10 cellular contexts compared by ENCODE assay signal in the genomic region with DNA sequence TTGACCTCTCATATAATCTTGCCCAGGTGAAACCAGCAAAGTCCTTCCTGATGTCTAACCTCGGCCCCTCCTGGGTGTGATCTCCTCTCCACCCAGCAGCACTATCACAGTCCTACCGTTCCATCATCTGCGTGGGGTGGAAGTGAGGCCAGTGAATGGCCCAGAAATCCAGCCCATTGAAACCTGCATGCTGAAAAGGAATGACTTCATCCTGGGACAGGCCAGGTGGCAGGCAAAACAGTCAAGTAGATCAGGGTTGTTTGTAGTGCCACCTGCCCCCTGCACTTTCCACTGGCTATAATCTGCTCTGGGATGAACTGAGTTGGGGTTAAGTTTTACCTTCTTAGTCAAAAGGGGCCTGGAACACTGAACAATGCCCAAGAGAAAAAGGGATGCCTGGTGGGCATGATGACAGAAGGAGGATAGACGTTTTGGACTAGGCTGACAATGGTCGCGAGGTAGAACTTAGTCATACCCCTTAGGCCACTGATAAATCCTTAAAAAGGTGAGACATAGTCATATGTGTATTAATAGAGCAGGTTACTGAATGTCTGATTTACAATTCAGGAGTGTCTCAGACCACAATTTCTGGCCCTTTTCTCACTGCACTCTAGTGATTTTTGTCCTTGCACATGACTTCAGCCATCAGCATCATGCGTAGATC. TPM values are rescaled to one million over a fixed set of nuclear protein-coding genes. Genes with fewer than 3 reads are reported as not detected.
A peak's percentile ranks its signal among the peaks of the same experiment; 100 is the strongest.
DNase-seq lines count a peak whose midpoint lies in the region; ATAC-seq and TF ChIP-seq lines count a peak whose summit lies in the region.
"Had no signal": no experiment of that assay in that cellular context is flagged by ENCODE, and none has a peak within 500 bp of the region (broad histone marks: within the 10 kb centered on the region; RNA-seq: fewer than 3 reads in every experiment).

No MANE protein-coding gene starts in this region.

- no peak for ATAC-seq in activated CD8-positive, alpha-beta memory T cell treated with anti-CD3 and anti-CD28 coated beads, Interleukin-2, amount 10 ng/mL, durations not matched to agents 7 days and 5 days
- ATAC-seq in SK-N-SH treated with all-trans-retinoic acid at 6 μM for 48 hours (no peak), HG03025 (IDR thresholded peaks at IDR 0.05; ENCODE audit: low FRiP score, unreplicated experiment) (no peak)

- H3K36me3 ChIP-seq in adrenal gland (replicated peaks in 1 of 2): no peaks in the 10 kb centered on the region
- H3K36me3 ChIP-seq in stomach: no peaks in the 10 kb centered on the region
- H3K36me3 ChIP-seq in thyroid gland: no peaks in the 10 kb centered on the region

- WGBS in adrenal gland, 4 donors: 76 to 82% (median 79%) methylated on average over 7 of the region's 7 CpGs
- WGBS in stomach, 5 donors: 81 to 87% (median 85%) methylated on average over 7 of the region's 7 CpGs
- 88 to 89% methylated on average over 7 of the region's 7 CpGs for WGBS in thyroid gland, 2 donors

- TF ChIP-seq POLR2A in adrenal gland (IDR thresholded peaks at IDR 0.05): no peak
- TF ChIP-seq POLR2A in stomach (IDR thresholded peaks at IDR 0.05): no peak
- no peak for TF ChIP-seq POLR2A in thyroid gland (IDR thresholded peaks at IDR 0.05)

- H3K9me3 ChIP-seq in adrenal gland (replicated peaks in 1 of 3) (no peaks in the 10 kb centered on the region), stomach (no peaks in the 10 kb centered on the region), thyroid gland (no peaks in the 10 kb centered on the region)

- H3K4me3 Mint-ChIP-seq in activated CD8-positive, alpha-beta memory T cell treated with anti-CD3 and anti-CD28 coated beads, Interleukin-2, amount 10 ng/mL, durations not matched to agents 7 days and 5 days: peak overlapping the region; percentile 13

- DNase-seq in activated CD8-positive, alpha-beta memory T cell treated with anti-CD3 and anti-CD28 coated beads, Interleukin-2, amount 10 ng/mL, durations not matched to agents 7 days and 5 days: no peak
- no peak for DNase-seq in activated CD8-positive, alpha-beta memory T cell treated with anti-CD3 and anti-CD28 coated beads for 24 hours
- DNase-seq in adrenal gland: peak in 2 of 7 donors; percentile 23 to 34
- DNase-seq in kidney tubule cell (ENCODE audit: low spot score): peak; percentile 43
- no peak for DNase-seq in stomach
- DNase-seq in thyroid gland: no peak
- DNase-seq: NCI-H146 had no signal

- intact Hi-C loops in adrenal gland (cut with DNase I): loop anchor here (10.0 kb wide), 2 partner anchors 134 to 144 kb away; no protein-coding TSS in a partner anchor
- intact Hi-C loops in stomach (cut with DNase I; ENCODE audit: low total_unique reads): loop anchor here (10.0 kb wide), 1 partner anchor 64 kb away; no protein-coding TSS in a partner anchor
- intact Hi-C loops in thyroid gland (cut with DNase I): loop anchor here (5.0 to 10.0 kb wide), 2 partner anchors 67 to 144 kb away; no protein-coding TSS in a partner anchor

- CTCF ChIA-PET in activated CD8-positive, alpha-beta memory T cell treated with anti-CD3 and anti-CD28 coated beads, Interleukin-2, amount 10 ng/mL, durations not matched to agents 7 days and 5 days (lab: Charles Lee): interaction anchor here (0.9 to 7.6 kb wide), 7 partner anchors 8 to 464 kb away, joined by 3 to 88 read pairs (median 4); partner anchors contain the start of genes HSP90AB1 and SLC29A1

- H3K9me3 Mint-ChIP-seq in activated CD8-positive, alpha-beta memory T cell treated with anti-CD3 and anti-CD28 coated beads, Interleukin-2, amount 10 ng/mL, durations not matched to agents 7 days and 5 days (ENCODE audit: low read depth): no peaks in the 10 kb centered on the region

- no peak for TF ChIP-seq CTCF in adrenal gland (IDR thresholded peaks at IDR 0.05)
- TF ChIP-seq CTCF in stomach (IDR thresholded peaks at IDR 0.05): no peak
- no peak for TF ChIP-seq CTCF in thyroid gland (IDR thresholded peaks at IDR 0.05)

- H3K27me3 Mint-ChIP-seq in activated CD8-positive, alpha-beta memory T cell treated with anti-CD3 and anti-CD28 coated beads, Interleukin-2, amount 10 ng/mL, durations not matched to agents 7 days and 5 days: no peaks in the 10 kb centered on the region

- no peaks in the 10 kb centered on the region for H3K27me3 ChIP-seq in adrenal gland
- no peaks in the 10 kb centered on the region for H3K27me3 ChIP-seq in stomach
- no peaks in the 10 kb centered on the region for H3K27me3 ChIP-seq in thyroid gland

- TF ChIP-seq EP300 in stomach (IDR thresholded peaks at IDR 0.05): no peak

- H3K4me1 ChIP-seq in adrenal gland (replicated peaks in 1 of 2) (peaks cover 19 to 23% of the 10 kb centered on the region in 2 donors), stomach (peaks cover 35 to 49% (median 41%) of the 10 kb centered on the region in 4 donors), thyroid gland (peaks cover 23 to 25% of the 10 kb centered on the region in 2 donors)

- H3K36me3 Mint-ChIP-seq in activated CD8-positive, alpha-beta memory T cell treated with anti-CD3 and anti-CD28 coated beads, Interleukin-2, amount 10 ng/mL, durations not matched to agents 7 days and 5 days: no peaks in the 10 kb centered on the region

- H3K4me1 Mint-ChIP-seq in activated CD8-positive, alpha-beta memory T cell treated with anti-CD3 and anti-CD28 coated beads, Interleukin-2, amount 10 ng/mL, durations not matched to agents 7 days and 5 days: peaks cover 21% of the 10 kb centered on the region

- no peak overlapping the region for H3K4me3 ChIP-seq in adrenal gland
- H3K4me3 ChIP-seq in stomach: no peak overlapping the region
- H3K4me3 ChIP-seq in thyroid gland (replicated peaks in 1 of 3): no peak overlapping the region

- peak overlapping the region; percentile 93 to 98 (median 97) for H3K27ac ChIP-seq in adrenal gland
- H3K27ac ChIP-seq in stomach: peak overlapping the region in 4 of 5 donors; percentile 96 to 99 (median 97)
- H3K27ac ChIP-seq in thyroid gland: no peak overlapping the region

- H3K27ac Mint-ChIP-seq in activated CD8-positive, alpha-beta memory T cell treated with anti-CD3 and anti-CD28 coated beads, Interleukin-2, amount 10 ng/mL, durations not matched to agents 7 days and 5 days: no peak overlapping the region

TF ChIP-seq in SK-N-SH treated with all-trans-retinoic acid at 6 μM for 48 hours, 23 proteins besides CTCF, POLR2A, EP300 and RAD21 (continues in another document):
- TF ChIP-seq PPARA (CRISPR knock-in tag; IDR thresholded peaks at IDR 0.05; ENCODE audit: borderline replicate concordance) (no peak), TCF4 (CRISPR knock-in tag; IDR thresholded peaks at IDR 0.05; ENCODE audit: borderline replicate concordance) (no peak), ZNF8 (CRISPR knock-in tag; IDR thresholded peaks at IDR 0.05) (no peak), ISL1 (CRISPR knock-in tag; IDR thresholded peaks at IDR 0.05) (no peak), ZNF565 (CRISPR knock-in tag; conservative IDR thresholded peaks at IDR 0.05; ENCODE audit: low read depth) (no peak), OSR1 (CRISPR knock-in tag; IDR thresholded peaks at IDR 0.05) (no peak), ARNTL (CRISPR knock-in tag; IDR thresholded peaks at IDR 0.05; ENCODE audit: borderline replicate concordance, low read depth) (no peak), ZC3H10 (CRISPR knock-in tag; IDR thresholded peaks at IDR 0.05) (no peak), ZFP3 (CRISPR knock-in tag; IDR thresholded peaks at IDR 0.05) (no peak), CSDC2 (CRISPR knock-in tag; IDR thresholded peaks at IDR 0.05) (no peak), RARB (CRISPR knock-in tag; IDR thresholded peaks at IDR 0.05) (no peak), ZNF70 (CRISPR knock-in tag; IDR thresholded peaks at IDR 0.05) (no peak)

RNA-seq across cellular contexts. Expression of gene HSP90AB1, which starts 8.1 kb away (rescaled TPM):
- total RNA-seq in activated CD8-positive, alpha-beta memory T cell treated with anti-CD3 and anti-CD28 coated beads, Interleukin-2, amount 10 ng/mL, durations not matched to agents 7 days and 5 days: 1,000 to 10,000 TPM in 1 of 2 experiments, 100 to 1,000 TPM in 1; 734 to 1,112 TPM
- total RNA-seq in adrenal gland: 1,000 to 10,000 TPM in 3 of 8 donors, 100 to 1,000 TPM in 5; 692 to 1,293 (median 857) TPM
- 1,000 to 10,000 TPM in 1 of 3 donors, 100 to 1,000 TPM in 2; 275 to 2,249 (median 420) TPM for polyA plus RNA-seq in adrenal gland
- total RNA-seq in stomach: 100 to 1,000 TPM; 168 to 414 (median 370) TPM
- 100 to 1,000 TPM; 267 to 549 (median 348) TPM for polyA plus RNA-seq in stomach
- 100 to 1,000 TPM; 556 to 669 (median 586) TPM for total RNA-seq in thyroid gland

RNA-seq across cellular contexts. Expression of gene SLC29A1, which starts 15.4 kb away (rescaled TPM):
- 10 to 100 TPM; 39.8 to 49.9 TPM for total RNA-seq in activated CD8-positive, alpha-beta memory T cell treated with anti-CD3 and anti-CD28 coated beads, Interleukin-2, amount 10 ng/mL, durations not matched to agents 7 days and 5 days
- total RNA-seq in adrenal gland: 100 to 1,000 TPM; 104 to 356 (median 186) TPM
- 100 to 1,000 TPM in 2 of 3 donors, 10 to 100 TPM in 1; 51.9 to 113 (median 108) TPM for polyA plus RNA-seq in adrenal gland
- 100 to 1,000 TPM in 2 of 5 donors, 10 to 100 TPM in 3; 26.4 to 217 (median 77.4) TPM for total RNA-seq in stomach
- polyA plus RNA-seq in stomach: 10 to 100 TPM; 22.6 to 33.5 (median 29.0) TPM
- 10 to 100 TPM; 39.7 to 83.3 (median 55.8) TPM for total RNA-seq in thyroid gland

RNA-seq across cellular contexts. Expression of gene SLC35B2, which starts 18.5 kb away (rescaled TPM):
- 10 to 100 TPM; 28.0 to 39.6 TPM for total RNA-seq in activated CD8-positive, alpha-beta memory T cell treated with anti-CD3 and anti-CD28 coated beads, Interleukin-2, amount 10 ng/mL, durations not matched to agents 7 days and 5 days
- 10 to 100 TPM; 48.5 to 79.8 (median 63.5) TPM for total RNA-seq in adrenal gland
- 10 to 100 TPM; 12.7 to 37.5 (median 19.3) TPM for polyA plus RNA-seq in adrenal gland
- total RNA-seq in stomach: 10 to 100 TPM in 4 of 5 donors, 1 to 10 TPM in 1; 1.4 to 60.1 (median 27.0) TPM
- 10 to 100 TPM in 2 of 3 donors, 1 to 10 TPM in 1; 7.3 to 17.2 (median 16.6) TPM for polyA plus RNA-seq in stomach
- 10 to 100 TPM; 28.5 to 46.5 (median 41.8) TPM for total RNA-seq in thyroid gland

RNA-seq across cellular contexts. Expression of gene MYMX, which starts 22.1 kb away (rescaled TPM):
- total RNA-seq in activated CD8-positive, alpha-beta memory T cell treated with anti-CD3 and anti-CD28 coated beads, Interleukin-2, amount 10 ng/mL, durations not matched to agents 7 days and 5 days: not detected
- total RNA-seq in adrenal gland (under 1 TPM in 1 of 8 donors, not detected in 7; 0.39 TPM), stomach (not detected), thyroid gland (not detected)
- polyA plus RNA-seq in adrenal gland (under 1 TPM in 1 of 3 donors, not detected in 2; 0.94 TPM), stomach (1 to 10 TPM in 1 of 3 donors, under 1 TPM in 1, not detected in 1; 0.95 to 3.4 TPM)
- total RNA-seq: SK-MEL-5 had no signal

RNA-seq across cellular contexts. Expression of gene NFKBIE, which starts 26.5 kb away (rescaled TPM):
- total RNA-seq in activated CD8-positive, alpha-beta memory T cell treated with anti-CD3 and anti-CD28 coated beads, Interleukin-2, amount 10 ng/mL, durations not matched to agents 7 days and 5 days: 10 to 100 TPM; 24.5 to 37.7 TPM
- 10 to 100 TPM in 5 of 8 donors, 1 to 10 TPM in 3; 4.8 to 31.2 (median 10.5) TPM for total RNA-seq in adrenal gland
- 10 to 100 TPM in 2 of 3 donors, 1 to 10 TPM in 1; 5.8 to 17.0 (median 10.5) TPM for polyA plus RNA-seq in adrenal gland
- 10 to 100 TPM in 1 of 5 donors, 1 to 10 TPM in 1, under 1 TPM in 1, not detected in 2; 0.89 to 23.5 (median 3.5) TPM for total RNA-seq in stomach
- 10 to 100 TPM in 2 of 3 donors, 1 to 10 TPM in 1; 9.9 to 14.2 (median 10.6) TPM for polyA plus RNA-seq in stomach
- 10 to 100 TPM in 2 of 4 donors, 1 to 10 TPM in 2; 5.1 to 16.9 (median 13.2) TPM for total RNA-seq in thyroid gland

Comparison
In these comparisons a context has a peak if more than half of its experiments do, and no peak if none do; other contexts are left out.
1. H3K27ac ChIP-seq: peak in adrenal gland (5 of 5) and stomach (4 of 5); none in thyroid gland (0 of 3).